ENCODE assay signal across 9 cellular contexts in genomic region chr9:18473551-18474279, GRCh38. TPM values are rescaled to one million over a fixed set of nuclear protein-coding genes. Genes with fewer than 3 reads are reported as not detected.
DNase-seq lines count a peak whose midpoint lies in the region; ATAC-seq, FAIRE-seq and TF ChIP-seq lines count a peak whose summit lies in the region.
"Had no signal": no experiment of that assay in that cellular context is flagged by ENCODE, and none has a peak within 500 bp of the region (broad histone marks: within the 10 kb centered on the region; RNA-seq: fewer than 3 reads in every experiment).

ADAMTSL1 (plus strand) TSS chr9:18474153; CDS start chr9:18474233, 80 bp downstream.

- dilution Hi-C loops in endothelial cell of umbilical vein (cut with MboI; ENCODE audit: extremely low pct_ligation_motif_present, low sequenced_read_pairs), result no loop called here

- no peaks in the 10 kb centered on the region for H3K9me1 ChIP-seq in endothelial cell of umbilical vein (replicated peaks; ENCODE audit: control insufficient read depth, extremely low read depth, insufficient read depth, low read length)

- TF ChIP-seq POLR2A in endothelial cell of umbilical vein (IDR thresholded peaks at IDR 0.05; ENCODE audit: low read depth, low read length), result peak; percentile 33

- POLR2A ChIA-PET in endothelial cell of umbilical vein (lab: Charles Lee), result interaction anchor here (0.6 to 2.1 kb wide), 3 partner anchors 14 to 30 kb away, joined by 3 to 12 read pairs (median 10); no protein-coding TSS in a partner anchor
- POLR2A ChIA-PET in activated CD4-positive, alpha-beta T cell treated with anti-CD3 and anti-CD28 coated beads for 36 hours (lab: Charles Lee), result no interaction called here
- POLR2A ChIA-PET in T-cell (lab: Charles Lee), result no interaction called here

- no peaks in the 10 kb centered on the region for H3K36me3 ChIP-seq in endothelial cell of umbilical vein (ENCODE audit: control insufficient read depth in 2 of 2, extremely low read depth in 1 of 2, insufficient read depth in 2 of 2, low read length in 2 of 2)

- peaks cover 37% of the 10 kb centered on the region for H3K4me1 ChIP-seq in endothelial cell of umbilical vein (ENCODE audit: control insufficient read depth, extremely low read depth, insufficient read depth, low read length)

- H3K27me3 ChIP-seq in endothelial cell of umbilical vein (ENCODE audit: control insufficient read depth in 2 of 2, insufficient read depth in 2 of 2, low read length in 2 of 2), result no peaks in the 10 kb centered on the region

- H4K20me1 ChIP-seq in endothelial cell of umbilical vein (replicated peaks; ENCODE audit: control insufficient read depth, extremely low read depth, insufficient read depth, low read length), result no peaks in the 10 kb centered on the region

- H2AFZ ChIP-seq in endothelial cell of umbilical vein (ENCODE audit: low read depth, low read length), result peak within 1 kb of the TSS; percentile 49

- CTCF ChIA-PET in endothelial cell of umbilical vein (lab: Charles Lee) (interaction anchor here (0.6 to 9.5 kb wide), 9 partner anchors 17 to 663 kb away, joined by 3 to 62 read pairs (median 7); no protein-coding TSS in a partner anchor), T-cell (lab: Charles Lee) (no interaction called here)
- CTCF ChIA-PET in activated CD4-positive, alpha-beta T cell treated with anti-CD3 and anti-CD28 coated beads for 36 hours (lab: Charles Lee), result no interaction called here

- H3K4me3 Mint-ChIP-seq in mesothelial cell of epicardium (peak within 1 kb of the TSS; percentile 70), T-cell (no peak within 1 kb of the TSS)
- no peak within 1 kb of the TSS for H3K4me3 Mint-ChIP-seq in activated CD4-positive, alpha-beta T cell treated with anti-CD3 and anti-CD28 coated beads for 36 hours
- H3K4me3 Mint-ChIP-seq: CD4-positive, CD25-positive, alpha-beta regulatory T cell had no signal

- intact Hi-C loops in endothelial cell of umbilical vein (cut with micrococcal nuclease), result loop anchor here (1.0 to 5.0 kb wide), 4 partner anchors 17 to 709 kb away; no protein-coding TSS in a partner anchor
- intact Hi-C loops in activated CD4-positive, alpha-beta T cell treated with anti-CD3 and anti-CD28 coated beads for 36 hours (cut with DNase I, micrococcal nuclease), result no loop called here

- TF ChIP-seq CTCF in endothelial cell of umbilical vein (IDR thresholded peaks at IDR 0.05; ENCODE audit: extremely low read depth in 1 of 2, insufficient read depth in 1 of 2, low read depth in 1 of 2, low read length in 2 of 2) (no peak), mesothelial cell of epicardium (IDR thresholded peaks at IDR 0.05; ENCODE audit: unreplicated experiment) (no peak)

- peak within 1 kb of the TSS; percentile 35 to 51 (median 38) for H3K4me3 ChIP-seq in endothelial cell of umbilical vein (replicated peaks in 1 of 3; ENCODE audit: insufficient read depth in 1 of 3, low read depth in 1 of 3, low read length in 3 of 3)

- H3K27ac Mint-ChIP-seq in mesothelial cell of epicardium, result peak within 1 kb of the TSS; percentile 69
- H3K27ac Mint-ChIP-seq in activated CD4-positive, alpha-beta T cell treated with anti-CD3 and anti-CD28 coated beads for 36 hours, result no peak within 1 kb of the TSS
- H3K27ac Mint-ChIP-seq in T-cell, result no peak within 1 kb of the TSS
- H3K27ac Mint-ChIP-seq: CD4-positive, CD25-positive, alpha-beta regulatory T cell had no signal

- H3K79me2 ChIP-seq in endothelial cell of umbilical vein (ENCODE audit: control insufficient read depth, insufficient read depth, low read length), result peaks cover 33% of the 10 kb centered on the region

- FAIRE-seq in endothelial cell of umbilical vein (lab: Jason Lieb, UNC), result peak; percentile 85

- H3K4me1 Mint-ChIP-seq in mesothelial cell of epicardium (peaks cover 49% of the 10 kb centered on the region), T-cell (peaks cover 0 to 4% (median 2%) of the 10 kb centered on the region in 3 donors)
- H3K4me1 Mint-ChIP-seq in activated CD4-positive, alpha-beta T cell treated with anti-CD3 and anti-CD28 coated beads for 36 hours, result peaks cover 2% of the 10 kb centered on the region
- H3K4me1 Mint-ChIP-seq: CD4-positive, CD25-positive, alpha-beta regulatory T cell had no signal

- DNase-seq in 8988T (peak; percentile 5), NCI-H2107 treated with DMSO at 0.1 percent for 48 hours (lab: John Stamatoyannopoulos, UW; ENCODE audit: unreplicated experiment) (peak; percentile 89), endothelial cell of umbilical vein (ENCODE audit: low read depth, low spot score) (peak; percentile 93), mesothelial cell of epicardium (ENCODE audit: low spot score in 2 of 2, unreplicated experiment in 2 of 2) (peak in 1 of 2 experiments; percentile 43), KG1 (lab: John Stamatoyannopoulos, UW) (no peak), T-cell (no peak)
- DNase-seq in activated CD4-positive, alpha-beta T cell treated with anti-CD3 and anti-CD28 coated beads for 36 hours, result no peak
- no peak for DNase-seq in effector CD8-positive, alpha-beta T cell (lab: John Stamatoyannopoulos, UW)
- DNase-seq: CD4-positive, CD25-positive, alpha-beta regulatory T cell had no signal

- no peak for ATAC-seq in activated CD4-positive, alpha-beta T cell treated with anti-CD3 and anti-CD28 coated beads for 36 hours
- ATAC-seq in T-cell (replicated peaks in 1 of 4), result no peak

- BruUV-seq in endothelial cell of umbilical vein (replicated peaks; lab: Mats Ljungman, UMichigan), result TSS peak; percentile 79

- peak within 1 kb of the TSS; percentile 64 for H3K4me2 ChIP-seq in endothelial cell of umbilical vein (ENCODE audit: insufficient read depth, low read length)

- no peaks in the 10 kb centered on the region for H3K36me3 Mint-ChIP-seq in mesothelial cell of epicardium
- H3K36me3 Mint-ChIP-seq in activated CD4-positive, alpha-beta T cell treated with anti-CD3 and anti-CD28 coated beads for 36 hours (ENCODE audit: low read depth), result no peaks in the 10 kb centered on the region
- no peaks in the 10 kb centered on the region for H3K36me3 Mint-ChIP-seq in T-cell
- H3K36me3 Mint-ChIP-seq: CD4-positive, CD25-positive, alpha-beta regulatory T cell had no signal

- peak within 1 kb of the TSS; percentile 62 for H3K9ac ChIP-seq in endothelial cell of umbilical vein (replicated peaks; ENCODE audit: extremely low read depth, insufficient read depth, low read length)

- no peaks in the 10 kb centered on the region for H3K27me3 Mint-ChIP-seq in mesothelial cell of epicardium (ENCODE audit: low read depth)
- H3K27me3 Mint-ChIP-seq in activated CD4-positive, alpha-beta T cell treated with anti-CD3 and anti-CD28 coated beads for 36 hours, result peaks cover 16% of the 10 kb centered on the region
- H3K27me3 Mint-ChIP-seq in T-cell, result peaks cover 4 to 7% of the 10 kb centered on the region in 2 donors

- no peaks in the 10 kb centered on the region for H3K9me3 ChIP-seq in endothelial cell of umbilical vein (replicated peaks; ENCODE audit: control insufficient read depth, insufficient read depth, low read length)

- H3K9me3 Mint-ChIP-seq in mesothelial cell of epicardium, result peaks cover 12% of the 10 kb centered on the region
- H3K9me3 Mint-ChIP-seq in activated CD4-positive, alpha-beta T cell treated with anti-CD3 and anti-CD28 coated beads for 36 hours (ENCODE audit: low read depth), result no peaks in the 10 kb centered on the region
- H3K9me3 Mint-ChIP-seq in T-cell, result peaks cover 0 to 3% (median 3%) of the 10 kb centered on the region in 3 donors

- peak within 1 kb of the TSS; percentile 48 for H3K27ac ChIP-seq in endothelial cell of umbilical vein (ENCODE audit: insufficient read depth, low read depth, low read length)

TF ChIP-seq in endothelial cell of umbilical vein, 7 proteins besides CTCF, POLR2A, EP300 and RAD21:
- no peak for TF ChIP-seq MYC (IDR thresholded peaks at IDR 0.05; ENCODE audit: low read depth, low read length)
- TF ChIP-seq GATA2 (IDR thresholded peaks at IDR 0.05; ENCODE audit: insufficient read depth, insufficient read length, low read depth, low read length), result peak; percentile 78
- TF ChIP-seq POLR2AphosphoS5 (IDR thresholded peaks at IDR 0.05; ENCODE audit: insufficient read depth, low read depth, low read length), result peak; percentile 73

RNA-seq across cellular contexts. Expression of gene ADAMTSL1, which starts in this region (rescaled TPM):
- 16.9 and 18.4 TPM in 2 replicates for total RNA-seq in endothelial cell of umbilical vein
- polyA plus RNA-seq in endothelial cell of umbilical vein, result 13.4 and 15.0 TPM in 2 replicates
- 15.5 and 17.2 TPM in 2 replicates for polyA plus RNA-seq in endothelial cell of umbilical vein (2011; cell fraction: cytosol; rRNA removed)
- polyA plus RNA-seq in endothelial cell of umbilical vein (2011; cell fraction: nucleus; rRNA removed), result 46.5 and 51.5 TPM in 2 replicates
- 60.9 and 69.3 TPM in 2 replicates for polyA plus RNA-seq in endothelial cell of umbilical vein (2012)
- 50.0 and 53.9 TPM in 2 replicates for polyA minus RNA-seq in endothelial cell of umbilical vein
- polyA minus RNA-seq in endothelial cell of umbilical vein (2011; cell fraction: cytosol; rRNA and poly(A)+ RNA removed), result not detected
- polyA minus RNA-seq in endothelial cell of umbilical vein (2011; cell fraction: nucleus; rRNA and poly(A)+ RNA removed), result 135 and 165 TPM in 2 replicates
- total RNA-seq in mesothelial cell of epicardium, result 44.1 to 48.0 TPM (median 45.2 TPM) in 3 replicates
- total RNA-seq in activated CD4-positive, alpha-beta T cell treated with anti-CD3 and anti-CD28 coated beads for 36 hours, result not detected
- under 1 TPM in 1 of 5 donors, not detected in 4; 0.10 TPM for total RNA-seq in T-cell
- total RNA-seq: CD4-positive, CD25-positive, alpha-beta regulatory T cell had no signal
- polyA plus RNA-seq: CD4-positive, CD25-positive, alpha-beta regulatory T cell had no signal

Comparison
In these comparisons a context has a peak if more than half of its experiments do, and no peak if none do; other contexts are left out.
1. RNA of gene ADAMTSL1 (total RNA-seq): 44.1 to 48.0 TPM in mesothelial cell of epicardium and 16.9 to 18.4 TPM in endothelial cell of umbilical vein; not detected in activated CD4-positive, alpha-beta T cell treated with anti-CD3 and anti-CD28 coated beads for 36 hours and 0.10 TPM in T-cell; every median in the first group is over 10 times any median in the second.
2. DNase-seq: peak in 8988T (single experiment), NCI-H2107 treated with DMSO at 0.1 percent for 48 hours (single experiment) and endothelial cell of umbilical vein (single experiment); none in KG1 (single experiment), activated CD4-positive, alpha-beta T cell treated with anti-CD3 and anti-CD28 coated beads for 36 hours (single experiment), effector CD8-positive, alpha-beta T cell (single experiment) and T-cell (0 of 34).